Comparison of ENCODE assay signal across 9 cellular contexts in the genomic region with DNA sequence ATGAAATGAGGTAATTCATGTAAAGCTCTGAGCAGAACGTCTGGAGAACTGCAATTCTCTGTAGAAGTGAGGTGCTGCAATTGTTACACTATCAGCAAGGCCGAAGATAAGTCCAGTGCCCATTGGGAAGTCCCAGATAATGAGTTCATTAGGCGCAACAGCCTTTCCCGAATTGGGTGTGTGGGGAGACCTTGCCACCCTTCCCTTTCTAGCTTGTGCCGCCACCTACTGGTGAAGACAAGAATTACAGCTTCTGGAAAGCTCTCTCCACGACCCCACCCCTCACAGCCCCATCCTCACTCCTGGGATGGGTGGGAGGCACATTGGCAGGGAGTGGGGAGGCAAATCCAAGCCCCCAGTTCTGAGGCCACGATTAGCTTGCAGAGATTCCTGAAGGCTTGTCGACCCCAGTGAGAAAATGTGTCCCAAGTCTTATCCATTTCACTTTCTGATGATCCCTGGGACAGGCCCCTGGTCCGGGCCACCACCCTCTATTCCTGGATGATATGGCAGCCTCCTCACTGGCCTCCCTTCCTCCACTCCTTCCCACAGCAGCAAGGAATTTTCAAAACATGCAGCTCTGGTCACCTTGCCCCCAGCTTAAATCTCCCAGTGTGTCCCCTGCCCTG. TPM values are rescaled to one million over a fixed set of nuclear protein-coding genes. Genes with fewer than 3 reads are reported as not detected.
DNase-seq lines count a peak whose midpoint lies in the region; ATAC-seq and TF ChIP-seq lines count a peak whose summit lies in the region.
"Had no signal": no experiment of that assay in that cellular context is flagged by ENCODE, and none has a peak within 500 bp of the region (broad histone marks: within the 10 kb centered on the region; RNA-seq: fewer than 3 reads in every experiment).

No MANE protein-coding gene starts in this region.

- no peak overlapping the region for H3K4me3 ChIP-seq in OCI-LY7 (ENCODE audit: low read depth, low read length, poor library complexity, severe bottlenecking)
- H3K4me3 ChIP-seq in fibroblast of the aortic adventitia (ENCODE audit: low read depth, low read length): no peak overlapping the region
- no peak overlapping the region for H3K4me3 ChIP-seq in neural progenitor cell

- TF ChIP-seq CTCF in HFFc6 (IDR thresholded peaks at IDR 0.05) (peak; percentile 99), OCI-LY7 (conservative IDR thresholded peaks at IDR 0.05; ENCODE audit: low read length) (peak; percentile 89), fibroblast of the aortic adventitia (IDR thresholded peaks at IDR 0.05; ENCODE audit: insufficient read depth, low read length) (peak; percentile 89), neural progenitor cell (IDR thresholded peaks at IDR 0.05) (peak; percentile 91)

- H3K79me2 ChIP-seq in OCI-LY7 (ENCODE audit: insufficient read depth, low read depth, low read length) (no peaks in the 10 kb centered on the region), neural progenitor cell (ENCODE audit: low read depth) (no peaks in the 10 kb centered on the region)

- no peaks in the 10 kb centered on the region for H3F3A ChIP-seq in neural progenitor cell (ENCODE audit: low read depth)

- H3K9me3 ChIP-seq in OCI-LY7 (ENCODE audit: low read length) (no peaks in the 10 kb centered on the region), neural progenitor cell (ENCODE audit: low read depth) (no peaks in the 10 kb centered on the region)

- H3K4me1 Mint-ChIP-seq in HFFc6 (ENCODE audit: low read depth) (peaks cover 6% of the 10 kb centered on the region), neural progenitor cell (peaks cover 27% of the 10 kb centered on the region)

- peak; percentile 40 for DNase-seq in CMK (ENCODE audit: low read depth)
- peak; percentile 39 for DNase-seq in HFFc6
- DNase-seq in OCI-LY7 (ENCODE audit: low spot score): peak; percentile 60
- DNase-seq in activated T-cell treated with anti-CD3 and anti-CD28 coated beads, Interleukin-2, amount 50 U/mL, for 48 hours: peak; percentile 73
- DNase-seq in fibroblast of the aortic adventitia (ENCODE audit: low read depth): peak; percentile 87
- DNase-seq in neural progenitor cell (ENCODE audit: low spot score): peak; percentile 86
- DNase-seq in substantia nigra (lab: John Stamatoyannopoulos, UW): peak in 40 of 49 donors; percentile 2 to 78 (median 40)

- H4K20me1 ChIP-seq in OCI-LY7 (ENCODE audit: insufficient read depth, low read length): no peaks in the 10 kb centered on the region
- H4K20me1 ChIP-seq in neural progenitor cell (ENCODE audit: low read depth): no peaks in the 10 kb centered on the region

- H3K9ac ChIP-seq in neural progenitor cell: no peak overlapping the region

- POLR2A ChIA-PET in OCI-LY7 (lab: Charles Lee): interaction anchor here (0.6 to 0.8 kb wide), 4 partner anchors 13 to 410 kb away, joined by 3 read pairs; no protein-coding TSS in a partner anchor

- H3K36me3 Mint-ChIP-seq in HFFc6 (ENCODE audit: low read depth) (no peaks in the 10 kb centered on the region), neural progenitor cell (no peaks in the 10 kb centered on the region)

- peaks cover 7% of the 10 kb centered on the region; the same call in 1 of the 2 replicates for H3K27me3 Mint-ChIP-seq in HFFc6 (ENCODE audit: insufficient read depth)
- H3K27me3 Mint-ChIP-seq in neural progenitor cell (ENCODE audit: insufficient read depth, low read depth): peaks cover 6% of the 10 kb centered on the region

- H3K9me2 ChIP-seq in OCI-LY7 (ENCODE audit: insufficient read depth, low read length): no peaks in the 10 kb centered on the region

- H3K4me1 ChIP-seq in OCI-LY7 (ENCODE audit: insufficient read depth, low read length, poor library complexity, severe bottlenecking) (no peaks in the 10 kb centered on the region), neural progenitor cell (peaks cover 23% of the 10 kb centered on the region)

- no peak overlapping the region for H3K4me2 ChIP-seq in OCI-LY7 (ENCODE audit: low read length)
- H3K4me2 ChIP-seq in neural progenitor cell: no peak overlapping the region

- intact Hi-C loops in OCI-LY7 (cut with micrococcal nuclease; ENCODE audit: unreplicated experiment): loop anchor here (1.0 to 10.0 kb wide), 5 partner anchors 62 to 445 kb away; partner anchors contain the start of genes HTD2 and RPP14

- peaks cover 27% of the 10 kb centered on the region for H3K27me3 ChIP-seq in neural progenitor cell

- H3K9me3 Mint-ChIP-seq in HFFc6: no peaks in the 10 kb centered on the region
- H3K9me3 Mint-ChIP-seq in neural progenitor cell: no peaks in the 10 kb centered on the region
- H3K9me3 Mint-ChIP-seq: T-helper 1 cell treated with Interleukin-12 subunit alpha and Interleukin-12 subunit beta and Interleukin-4 antibody, amounts not matched to agents 30 μg/mL and 1 μg/mL, for 36 hours had no signal

- H2AFZ ChIP-seq in OCI-LY7 (ENCODE audit: low read length): no peak overlapping the region
- H2AFZ ChIP-seq in neural progenitor cell (replicated peaks): no peak overlapping the region

- H3K27ac ChIP-seq in OCI-LY7 (ENCODE audit: low read depth, low read length, poor library complexity, severe bottlenecking): no peak overlapping the region
- no peak overlapping the region for H3K27ac ChIP-seq in neural progenitor cell
- no peak overlapping the region for H3K27ac ChIP-seq in substantia nigra (ENCODE audit: low read depth, low read length, poor library complexity, severe bottlenecking)

- CTCF ChIA-PET in OCI-LY7 (lab: Charles Lee; ENCODE audit: unreplicated experiment): interaction anchor here (0.6 to 1.6 kb wide), 4 partner anchors 9 to 648 kb away, joined by 3 to 4 read pairs (median 4); no protein-coding TSS in a partner anchor

- no TSS peak for BruUV-seq in OCI-LY7 (replicated peaks; lab: Mats Ljungman, UMichigan)

- H3K4me3 Mint-ChIP-seq in HFFc6: no peak overlapping the region
- H3K4me3 Mint-ChIP-seq in neural progenitor cell: no peak overlapping the region
- H3K4me3 Mint-ChIP-seq: T-helper 1 cell treated with Interleukin-12 subunit alpha and Interleukin-12 subunit beta and Interleukin-4 antibody, amounts not matched to agents 30 μg/mL and 1 μg/mL, for 36 hours had no signal

- ATAC-seq in GM21423 (IDR thresholded peaks at IDR 0.05; ENCODE audit: unreplicated experiment): no peak

- no peak overlapping the region for H3K27ac Mint-ChIP-seq in HFFc6
- no peak overlapping the region for H3K27ac Mint-ChIP-seq in neural progenitor cell
- H3K27ac Mint-ChIP-seq: T-helper 1 cell treated with Interleukin-12 subunit alpha and Interleukin-12 subunit beta and Interleukin-4 antibody, amounts not matched to agents 30 μg/mL and 1 μg/mL, for 36 hours had no signal

- no peaks in the 10 kb centered on the region for H3K36me3 ChIP-seq in OCI-LY7 (ENCODE audit: insufficient read depth, low read length)
- H3K36me3 ChIP-seq in neural progenitor cell: no peaks in the 10 kb centered on the region

RNA-seq across cellular contexts. Expression of gene FAM3D, which starts 36.4 kb away (rescaled TPM):
- not detected for total RNA-seq in HFFc6 (2021; fragmentation: NEBNext Ultra II Directional; extraction: Animal tissue kit (Norgen Biotek cat#: 25700))
- not detected in 2 replicates for total RNA-seq in OCI-LY7 (2014; rRNA removed; shearing (Covaris generic))
- total RNA-seq in OCI-LY7 (2022): not detected in 2 replicates
- total RNA-seq in fibroblast of the aortic adventitia (ENCODE audit: low replicate concordance): not detected in 2 replicates
- 0.11 and 0.15 TPM in 2 replicates for total RNA-seq in neural progenitor cell (ENCODE audit: low replicate concordance)

RNA-seq across cellular contexts. Expression of gene FAM107A, which starts 53.0 kb away (rescaled TPM):
- under 1 TPM in 4 of 6 experiments, not detected in 2; 0.11 to 0.22 (median 0.12) TPM for total RNA-seq in HFFc6 (2021; fragmentation: NEBNext Ultra II Directional; extraction: Animal tissue kit (Norgen Biotek cat#: 25700))
- total RNA-seq in OCI-LY7 (2014; rRNA removed; shearing (Covaris generic)): not detected in 2 replicates
- total RNA-seq in OCI-LY7 (2022) (not detected in 2 replicates), fibroblast of the aortic adventitia (ENCODE audit: low replicate concordance) (0.54 TPM in 1 of 2 replicates, not detected in the other), neural progenitor cell (ENCODE audit: low replicate concordance) (0.11 and 0.71 TPM in 2 replicates)
